Comparison of ENCODE assay signal across 17 cellular contexts in the genomic region with DNA sequence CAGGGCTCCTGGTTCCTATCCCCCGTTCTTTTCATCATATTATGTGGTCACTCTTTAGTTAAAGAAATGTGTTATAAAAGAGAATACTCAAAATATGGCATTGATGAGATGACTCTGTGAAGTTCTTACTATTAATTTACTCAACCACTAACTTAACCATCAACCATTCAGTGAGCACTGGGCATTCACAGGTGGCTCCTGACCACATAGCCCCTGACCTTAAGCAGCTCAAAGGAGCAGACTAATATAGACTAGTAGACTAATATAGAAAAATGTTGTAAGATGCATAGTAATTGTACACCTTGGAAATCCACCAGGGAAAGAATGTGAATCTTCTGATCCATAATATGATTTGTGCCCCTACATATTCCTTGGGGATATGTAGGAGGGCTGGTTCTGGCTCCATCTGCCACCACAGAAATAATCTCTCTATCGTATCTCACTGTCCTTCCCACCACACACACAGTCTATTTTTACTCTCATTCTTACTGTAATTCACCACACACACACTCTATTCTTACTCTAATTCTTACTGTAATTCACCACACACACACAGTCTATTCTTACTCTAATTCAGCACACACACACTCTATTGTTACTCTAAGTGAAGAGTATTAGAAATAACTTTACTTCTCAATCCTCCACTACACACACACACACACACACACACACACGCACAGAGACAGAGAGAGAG.
DNase-seq lines count a peak whose midpoint lies in the region; ATAC-seq and TF ChIP-seq lines count a peak whose summit lies in the region.
"Had no signal": no experiment of that assay in that cellular context is flagged by ENCODE, and none has a peak within 500 bp of the region (broad histone marks: within the 10 kb centered on the region; RNA-seq: fewer than 3 reads in every experiment).

No MANE protein-coding gene starts in this region.

- H3K9me3 ChIP-seq in H9 (ENCODE audit: control insufficient read depth, low read depth, low read length), result no peaks in the 10 kb centered on the region

- ATAC-seq in GM18517 (IDR thresholded peaks at IDR 0.05; ENCODE audit: unreplicated experiment), result peak; percentile 59
- peak; percentile 62 for ATAC-seq in GM21390 (IDR thresholded peaks at IDR 0.05; ENCODE audit: unreplicated experiment)
- peak; percentile 71 for ATAC-seq in HG03135 (IDR thresholded peaks at IDR 0.05; ENCODE audit: unreplicated experiment)
- ATAC-seq in activated CD8-positive, alpha-beta T cell treated with anti-CD3 and anti-CD28 coated beads, Interleukin-2, amount 10 ng/mL, durations not matched to agents 7 days and 5 days, result no peak
- ATAC-seq: effector memory CD8-positive, alpha-beta T cell; HCT116; left colon; naive thymus-derived CD4-positive, alpha-beta T cell; T-cell had no signal

- H3K4me2 ChIP-seq in H9 (ENCODE audit: insufficient read depth, insufficient read length, low read length), result no peak overlapping the region

- H3K4me1 ChIP-seq in H9 (ENCODE audit: insufficient read depth, low read length), result no peaks in the 10 kb centered on the region

- H2BK20ac ChIP-seq in H9 (ENCODE audit: low read depth, low read length, poor library complexity, severe bottlenecking), result no peak overlapping the region

- no peaks in the 10 kb centered on the region for H3K23me2 ChIP-seq in H9 (ENCODE audit: insufficient read length, low read depth, low read length, poor library complexity, severe bottlenecking)

- H3K79me1 ChIP-seq in H9 (ENCODE audit: insufficient read depth, low read depth, low read length, poor library complexity, severe bottlenecking), result no peaks in the 10 kb centered on the region

- H3K27me3 Mint-ChIP-seq in activated CD8-positive, alpha-beta T cell treated with anti-CD3 and anti-CD28 coated beads, Interleukin-2, amount 10 ng/mL, durations not matched to agents 7 days and 5 days (ENCODE audit: low read depth), result no peaks in the 10 kb centered on the region
- H3K27me3 Mint-ChIP-seq in H9 (ENCODE audit: low read depth), result no peaks in the 10 kb centered on the region
- H3K27me3 Mint-ChIP-seq: effector memory CD8-positive, alpha-beta T cell; naive thymus-derived CD4-positive, alpha-beta T cell; T-cell had no signal

- H4K5ac ChIP-seq in H9 (ENCODE audit: insufficient read length, low read depth, low read length), result no peak overlapping the region

- TF ChIP-seq CTCF in H9 (conservative IDR thresholded peaks at IDR 0.05), result no peak

- no peak overlapping the region for H2BK12ac ChIP-seq in H9 (ENCODE audit: insufficient read length, low read depth, low read length)

- POLR2A ChIA-PET in activated CD8-positive, alpha-beta T cell treated with anti-CD3 and anti-CD28 coated beads, Interleukin-2, amount 10 ng/mL, durations not matched to agents 7 days and 5 days (lab: Charles Lee), result no interaction called here

- peaks cover 12% of the 10 kb centered on the region for H3K4me1 Mint-ChIP-seq in activated CD8-positive, alpha-beta T cell treated with anti-CD3 and anti-CD28 coated beads, Interleukin-2, amount 10 ng/mL, durations not matched to agents 7 days and 5 days (ENCODE audit: low read depth)
- H3K4me1 Mint-ChIP-seq in H9, result peaks cover 17 to 22% of the 10 kb centered on the region in 2 experiments

- H2AK5ac ChIP-seq in H9 (ENCODE audit: insufficient read length, low read length), result no peak overlapping the region

- no peaks in the 10 kb centered on the region for H3K27me3 ChIP-seq in H9 (ENCODE audit: insufficient read depth, low read length)
- H3K27me3 ChIP-seq: BLaER1 treated with 17β-estradiol and CSF1 and Interleukin-3, amounts not matched to agents 10 nM and 100 nM had no signal

- no peak overlapping the region for H3T11ph ChIP-seq in H9 (ENCODE audit: low read length)

- H4K91ac ChIP-seq in H9 (ENCODE audit: insufficient read length, low read depth, low read length), result no peak overlapping the region

- no peak overlapping the region for H3K23ac ChIP-seq in H9 (ENCODE audit: insufficient read length, low read depth, low read length)

- no peak overlapping the region for H3K18ac ChIP-seq in H9 (ENCODE audit: insufficient read length, low read depth, low read length)

- H3K9ac ChIP-seq in H9 (ENCODE audit: extremely low read depth, insufficient read length, low read length), result no peak overlapping the region
- H3K9ac ChIP-seq: BLaER1 treated with 17β-estradiol and CSF1 and Interleukin-3, amounts not matched to agents 10 nM and 100 nM had no signal

- H2BK15ac ChIP-seq in H9 (ENCODE audit: low read depth, low read length), result no peak overlapping the region

- no peak overlapping the region for H3K4ac ChIP-seq in H9 (ENCODE audit: low read depth, low read length)

- H3K9me3 Mint-ChIP-seq in activated CD8-positive, alpha-beta T cell treated with anti-CD3 and anti-CD28 coated beads, Interleukin-2, amount 10 ng/mL, durations not matched to agents 7 days and 5 days (ENCODE audit: insufficient read depth), result no peaks in the 10 kb centered on the region
- H3K9me3 Mint-ChIP-seq in H9, result no peaks in the 10 kb centered on the region; a peak in 1 of 5 replicates

- CTCF ChIA-PET in activated CD8-positive, alpha-beta T cell treated with anti-CD3 and anti-CD28 coated beads, Interleukin-2, amount 10 ng/mL, durations not matched to agents 7 days and 5 days (lab: Charles Lee), result interaction anchor here (0.9 to 1.2 kb wide), 2 partner anchors 8 to 13 kb away, joined by 3 read pairs; no protein-coding TSS in a partner anchor

- no peak overlapping the region for H2BK120ac ChIP-seq in H9 (ENCODE audit: low read depth, low read length, poor library complexity, severe bottlenecking)

- H2BK5ac ChIP-seq in H9 (ENCODE audit: insufficient read length, low read length), result no peak overlapping the region

- no peak overlapping the region for H3K4me3 Mint-ChIP-seq in activated CD8-positive, alpha-beta T cell treated with anti-CD3 and anti-CD28 coated beads, Interleukin-2, amount 10 ng/mL, durations not matched to agents 7 days and 5 days
- no peak overlapping the region for H3K4me3 Mint-ChIP-seq in H9
- H3K4me3 Mint-ChIP-seq: effector memory CD8-positive, alpha-beta T cell; naive thymus-derived CD4-positive, alpha-beta T cell; T-cell had no signal

- H3K27ac Mint-ChIP-seq in activated CD8-positive, alpha-beta T cell treated with anti-CD3 and anti-CD28 coated beads, Interleukin-2, amount 10 ng/mL, durations not matched to agents 7 days and 5 days, result peak overlapping the region; percentile 6
- no peak overlapping the region for H3K27ac Mint-ChIP-seq in H9
- H3K27ac Mint-ChIP-seq: effector memory CD8-positive, alpha-beta T cell; T-cell had no signal

- no peaks in the 10 kb centered on the region for H3K79me2 ChIP-seq in H9 (ENCODE audit: insufficient read depth, low read length)

- no peak overlapping the region for H2AFZ ChIP-seq in H9 (ENCODE audit: low read length)

- no CpG with 5 or more reads among the region's 3 CpGs for WGBS in H9 (ENCODE audit: extremely low coverage, insufficient read length, low lambda C conversion rate)

- DNase-seq in activated CD8-positive, alpha-beta T cell treated with anti-CD3 and anti-CD28 coated beads, Interleukin-2, amount 10 ng/mL, durations not matched to agents 7 days and 5 days, result no peak
- DNase-seq in kidney tubule cell (ENCODE audit: low spot score) (no peak), H9 (no peak), substantia nigra (lab: John Stamatoyannopoulos, UW) (no peak), KG1 (lab: John Stamatoyannopoulos, UW) (no peak)
- DNase-seq: activated CD4-positive, alpha-beta T cell treated with anti-CD3 and anti-CD28 coated beads for 48 hours; effector memory CD8-positive, alpha-beta T cell; left colon; naive thymus-derived CD4-positive, alpha-beta T cell; NCI-H146; retina; T-cell had no signal

- peaks cover 18% of the 10 kb centered on the region for H3K36me3 Mint-ChIP-seq in activated CD8-positive, alpha-beta T cell treated with anti-CD3 and anti-CD28 coated beads, Interleukin-2, amount 10 ng/mL, durations not matched to agents 7 days and 5 days (ENCODE audit: low read depth)
- no peaks in the 10 kb centered on the region for H3K36me3 Mint-ChIP-seq in H9 (ENCODE audit: insufficient read depth in 1 of 3, low read depth in 3 of 3)

- H3K56ac ChIP-seq in H9 (ENCODE audit: insufficient read length, low read depth, low read length), result no peak overlapping the region

- no peak overlapping the region for H3K27ac ChIP-seq in H9 (ENCODE audit: insufficient read length, low read depth, low read length)
- no peak overlapping the region for H3K27ac ChIP-seq in substantia nigra (ENCODE audit: low read depth, low read length, poor library complexity, severe bottlenecking)
- H3K27ac ChIP-seq: BLaER1 treated with 17β-estradiol and CSF1 and Interleukin-3, amounts not matched to agents 10 nM and 100 nM had no signal

- H3K14ac ChIP-seq in H9 (ENCODE audit: insufficient read depth, low read length), result no peak overlapping the region

- no peak overlapping the region for H4K8ac ChIP-seq in H9 (replicated peaks; ENCODE audit: insufficient read length, low read depth, low read length)

- no peaks in the 10 kb centered on the region for H4K20me1 ChIP-seq in H9 (ENCODE audit: control insufficient read depth, insufficient read depth, insufficient read length)
- H4K20me1 ChIP-seq: BLaER1 treated with 17β-estradiol and CSF1 and Interleukin-3, amounts not matched to agents 10 nM and 100 nM had no signal
